ENCODE assay signal across 9 cellular contexts in genomic region chr7:129189661-129190310, GRCh38. TPM values are rescaled to one million over a fixed set of nuclear protein-coding genes. Genes with fewer than 3 reads are reported as not detected.
DNase-seq lines count a peak whose midpoint lies in the region; ATAC-seq and TF ChIP-seq lines count a peak whose summit lies in the region.
"Had no signal": no experiment of that assay in that cellular context is flagged by ENCODE, and none has a peak within 500 bp of the region (broad histone marks: within the 10 kb centered on the region; RNA-seq: fewer than 3 reads in every experiment).

No MANE protein-coding gene starts in this region.

- peak overlapping the region; percentile 67 to 81 for H3K4me3 ChIP-seq in right atrium auricular region
- H3K4me3 ChIP-seq in cardiac fibroblast (replicated peaks in 1 of 2; ENCODE audit: low read depth in 2 of 2, low read length in 2 of 2) = peak overlapping the region; percentile 60 to 63
- H3K4me3 ChIP-seq in muscle layer of duodenum (ENCODE audit: low read depth in 1 of 2, low read length in 2 of 2) = peak overlapping the region; percentile 55 to 93
- peak overlapping the region; percentile 74 to 90 for H3K4me3 ChIP-seq in aorta (ENCODE audit: low read length in 2 of 2)
- peak overlapping the region in 2 of 4 donors; percentile 41 to 84 for H3K4me3 ChIP-seq in adrenal gland

- no peaks in the 10 kb centered on the region for H3K36me3 ChIP-seq in right atrium auricular region
- H3K36me3 ChIP-seq in muscle layer of duodenum (ENCODE audit: control insufficient read depth in 1 of 2, insufficient read depth in 2 of 2, low read length in 2 of 2) = no peaks in the 10 kb centered on the region
- H3K36me3 ChIP-seq in aorta (ENCODE audit: control insufficient read depth in 1 of 2, insufficient read depth in 2 of 2, low read length in 1 of 2) = no peaks in the 10 kb centered on the region
- no peaks in the 10 kb centered on the region for H3K36me3 ChIP-seq in adrenal gland (replicated peaks in 1 of 2)

- ATAC-seq in left ventricle myocardium superior (no peak), aorta (ENCODE audit: low FRiP score) (no peak), HG02970 (IDR thresholded peaks at IDR 0.05; ENCODE audit: low FRiP score, unreplicated experiment) (no peak)

- 7 to 12% methylated on average over 13 of the region's 13 CpGs for WGBS in aorta, 2 donors
- 54 to 65% (median 59%) methylated on average over 13 of the region's 13 CpGs for WGBS in adrenal gland, 4 donors

- no peak for TF ChIP-seq POLR2A in adrenal gland (IDR thresholded peaks at IDR 0.05)

- H3K27me3 ChIP-seq in right atrium auricular region = no peaks in the 10 kb centered on the region
- no peaks in the 10 kb centered on the region for H3K27me3 ChIP-seq in muscle layer of duodenum (ENCODE audit: low read depth, low read length)
- H3K27me3 ChIP-seq in aorta (ENCODE audit: control insufficient read depth in 1 of 2, insufficient read depth in 2 of 2, low read length in 1 of 2) = no peaks in the 10 kb centered on the region
- H3K27me3 ChIP-seq in adrenal gland = no peaks in the 10 kb centered on the region

- DNase-seq in right atrium auricular region (ENCODE audit: low spot score) (no peak), left ventricle myocardium superior (no peak), cardiac fibroblast (ENCODE audit: low read depth in 2 of 2) (peak in 1 of 2 donors; percentile 15), aorta (no peak), adrenal gland (no peak), cerebellum (ENCODE audit: low spot score) (no peak)
- DNase-seq: GDM1 had no signal

- intact Hi-C loops in left ventricle myocardium superior (cut with micrococcal nuclease) (no loop called here), aorta (cut with DNase I) (no loop called here), adrenal gland (cut with DNase I) (no loop called here)

- H3K4me1 ChIP-seq in right atrium auricular region = peaks cover 0 to 14% of the 10 kb centered on the region in 2 donors
- peaks cover 0 to 5% of the 10 kb centered on the region in 2 donors for H3K4me1 ChIP-seq in muscle layer of duodenum (ENCODE audit: control insufficient read depth in 1 of 2, insufficient read depth in 2 of 2, low read length in 2 of 2)
- no peaks in the 10 kb centered on the region for H3K4me1 ChIP-seq in aorta (ENCODE audit: control insufficient read depth in 1 of 2, insufficient read depth in 2 of 2, low read length in 2 of 2)
- H3K4me1 ChIP-seq in adrenal gland (replicated peaks in 1 of 2) = peaks cover 0 to 4% of the 10 kb centered on the region in 2 donors

- H3K27ac ChIP-seq in right atrium auricular region (peak overlapping the region in 1 of 2 donors; percentile 59), muscle layer of duodenum (ENCODE audit: low read length) (no peak overlapping the region), aorta (ENCODE audit: low read depth in 1 of 2, low read length in 2 of 2) (no peak overlapping the region), adrenal gland (peak overlapping the region in 1 of 5 donors; percentile 46)

- H3K9me3 ChIP-seq in right atrium auricular region (no peaks in the 10 kb centered on the region), muscle layer of duodenum (ENCODE audit: control insufficient read depth in 1 of 2, low read length in 2 of 2) (no peaks in the 10 kb centered on the region), aorta (ENCODE audit: control insufficient read depth, low read length) (no peaks in the 10 kb centered on the region), adrenal gland (replicated peaks in 1 of 3) (no peaks in the 10 kb centered on the region)

- TF ChIP-seq CTCF in right atrium auricular region (IDR thresholded peaks at IDR 0.05) = no peak
- no peak for TF ChIP-seq CTCF in cardiac fibroblast (IDR thresholded peaks at IDR 0.05; ENCODE audit: low read depth, low read length)
- TF ChIP-seq CTCF in adrenal gland (IDR thresholded peaks at IDR 0.05) = no peak

RNA-seq across cellular contexts. Expression of gene SMO, which starts 1.4 kb away (rescaled TPM):
- total RNA-seq in right atrium auricular region (1 to 10 TPM; 4.7 to 9.9 TPM), left ventricle myocardium superior (5.0 TPM), aorta (10 to 100 TPM in 1 of 2 donors, 1 to 10 TPM in 1; 7.6 to 17.6 TPM), adrenal gland (10 to 100 TPM in 3 of 8 donors, 1 to 10 TPM in 5; 3.6 to 23.9 (median 9.4) TPM), cerebellum (20.0 TPM)
- polyA plus RNA-seq in aorta (10 to 100 TPM in 1 of 2 donors, 1 to 10 TPM in 1; 2.9 to 13.0 TPM), adrenal gland (10 to 100 TPM in 1 of 3 donors, 1 to 10 TPM in 2; 2.5 to 12.9 (median 8.0) TPM)

RNA-seq across cellular contexts. Expression of gene AHCYL2, which starts 35.0 kb away (rescaled TPM):
- total RNA-seq in right atrium auricular region = 1 to 10 TPM; 5.6 to 6.5 TPM
- total RNA-seq in left ventricle myocardium superior = 4.3 TPM
- 10 to 100 TPM; 12.0 to 19.9 TPM for total RNA-seq in aorta
- polyA plus RNA-seq in aorta = 1 to 10 TPM; 7.9 to 9.8 TPM
- 10 to 100 TPM; 13.8 to 29.0 (median 23.2) TPM for total RNA-seq in adrenal gland
- polyA plus RNA-seq in adrenal gland = 10 to 100 TPM in 1 of 3 donors, 1 to 10 TPM in 2; 6.6 to 20.3 (median 9.4) TPM
- total RNA-seq in cerebellum = 35.9 TPM

RNA-seq across cellular contexts. Expression of gene TSPAN33, which starts 45.3 kb away (rescaled TPM):
- 10 to 100 TPM in 1 of 2 donors, 1 to 10 TPM in 1; 9.8 to 11.1 TPM for total RNA-seq in right atrium auricular region
- total RNA-seq in left ventricle myocardium superior = 15.1 TPM
- total RNA-seq in aorta = 10 to 100 TPM in 1 of 2 donors, 1 to 10 TPM in 1; 8.3 to 16.5 TPM
- polyA plus RNA-seq in aorta = 1 to 10 TPM; 2.5 to 6.9 TPM
- total RNA-seq in adrenal gland = 10 to 100 TPM in 6 of 8 donors, 1 to 10 TPM in 2; 5.5 to 20.0 (median 12.0) TPM
- polyA plus RNA-seq in adrenal gland = 1 to 10 TPM; 3.6 to 8.4 (median 6.5) TPM
- 13.6 TPM for total RNA-seq in cerebellum
